ENCODE assay signal across 8 cellular contexts in genomic region chr16:30351586-30352419, GRCh38. TPM values are rescaled to one million over a fixed set of nuclear protein-coding genes. Genes with fewer than 3 reads are reported as not detected.
DNase-seq lines count a peak whose midpoint lies in the region; ATAC-seq, FAIRE-seq and TF ChIP-seq lines count a peak whose summit lies in the region.

No MANE protein-coding gene starts in this region.

- H3K9me3 ChIP-seq in left ventricle myocardium inferior (replicated peaks) = no peaks in the 10 kb centered on the region
- no peaks in the 10 kb centered on the region for H3K9me3 ChIP-seq in skeletal muscle satellite cell (replicated peaks; ENCODE audit: low read length)
- no peaks in the 10 kb centered on the region for H3K9me3 ChIP-seq in Caco-2

- no peak overlapping the region for H3K4me3 Mint-ChIP-seq in activated naive CD8-positive, alpha-beta T cell treated with anti-CD3 and anti-CD28 coated beads, Interleukin-2, amount 50 U/mL, for 24 hours
- H3K4me3 Mint-ChIP-seq in Caco-2 (ENCODE audit: unreplicated experiment) = no peak overlapping the region

- peak overlapping the region; percentile 33 for H3K9ac ChIP-seq in skeletal muscle satellite cell (ENCODE audit: low read depth, low read length)

- no peaks in the 10 kb centered on the region for H3K9me3 Mint-ChIP-seq in activated naive CD8-positive, alpha-beta T cell treated with anti-CD3 and anti-CD28 coated beads, Interleukin-2, amount 50 U/mL, for 24 hours
- H3K9me3 Mint-ChIP-seq in Caco-2 (ENCODE audit: unreplicated experiment) = no peaks in the 10 kb centered on the region

- H3K4me3 ChIP-seq in left ventricle myocardium inferior (no peak overlapping the region), skeletal muscle satellite cell (ENCODE audit: low read length) (no peak overlapping the region), Caco-2 (ENCODE audit: low read depth, low read length) (no peak overlapping the region)

- peaks cover 47% of the 10 kb centered on the region for H3K36me3 ChIP-seq in left ventricle myocardium inferior
- H3K36me3 ChIP-seq in skeletal muscle satellite cell (ENCODE audit: insufficient read depth, low read length) = peaks cover 40% of the 10 kb centered on the region
- peaks cover 3% of the 10 kb centered on the region; the same call in 1 of the 2 replicates for H3K36me3 ChIP-seq in Caco-2 (ENCODE audit: control insufficient read depth, insufficient read depth, low read length)

- H3K27me3 Mint-ChIP-seq in activated naive CD8-positive, alpha-beta T cell treated with anti-CD3 and anti-CD28 coated beads, Interleukin-2, amount 50 U/mL, for 24 hours = no peaks in the 10 kb centered on the region
- no peaks in the 10 kb centered on the region for H3K27me3 Mint-ChIP-seq in Caco-2 (ENCODE audit: insufficient read depth, unreplicated experiment)

- peaks cover 42% of the 10 kb centered on the region for H3K36me3 Mint-ChIP-seq in activated naive CD8-positive, alpha-beta T cell treated with anti-CD3 and anti-CD28 coated beads, Interleukin-2, amount 50 U/mL, for 24 hours (ENCODE audit: low read depth)
- H3K36me3 Mint-ChIP-seq in Caco-2 (ENCODE audit: insufficient read depth, unreplicated experiment) = peaks cover 64% of the 10 kb centered on the region

- TF ChIP-seq CTCF in left ventricle myocardium inferior (IDR thresholded peaks at IDR 0.05; ENCODE audit: borderline replicate concordance) = no peak
- no peak for TF ChIP-seq CTCF in Caco-2 (IDR thresholded peaks at IDR 0.05; ENCODE audit: insufficient read depth in 1 of 2, low read depth in 1 of 2, low read length in 1 of 2, severe bottlenecking in 1 of 2, unreplicated experiment in 1 of 2)

- H3K4me1 ChIP-seq in left ventricle myocardium inferior (peaks cover 55% of the 10 kb centered on the region), skeletal muscle satellite cell (ENCODE audit: control insufficient read depth, insufficient read depth, low read length) (peaks cover 41% of the 10 kb centered on the region), Caco-2 (peaks cover 5% of the 10 kb centered on the region; the same call in 1 of the 2 replicates)

- no TSS peak for BruUV-seq in Caco-2 (replicated peaks; lab: Mats Ljungman, UMichigan)

- TF ChIP-seq POLR2A in H54 (IDR thresholded peaks at IDR 0.05; ENCODE audit: low read depth, low read length) = no peak

- H3K4me1 Mint-ChIP-seq in activated naive CD8-positive, alpha-beta T cell treated with anti-CD3 and anti-CD28 coated beads, Interleukin-2, amount 50 U/mL, for 24 hours = peaks cover 53% of the 10 kb centered on the region
- peaks cover 6% of the 10 kb centered on the region for H3K4me1 Mint-ChIP-seq in Caco-2 (ENCODE audit: low read depth, unreplicated experiment)

- FAIRE-seq in H54 (lab: Jason Lieb, UNC) = peak; percentile 90

- H3K27ac ChIP-seq in left ventricle myocardium inferior (replicated peaks) = peak overlapping the region; percentile 74

- ATAC-seq in activated naive CD8-positive, alpha-beta T cell treated with anti-CD3 and anti-CD28 coated beads, Interleukin-2, amount 50 U/mL, for 24 hours = no peak
- ATAC-seq in HG03342 (IDR thresholded peaks at IDR 0.05; ENCODE audit: unreplicated experiment) = no peak
- ATAC-seq in GM18511 (IDR thresholded peaks at IDR 0.05; ENCODE audit: unreplicated experiment) = no peak

- intact Hi-C loops in left ventricle myocardium inferior (cut with micrococcal nuclease) = no loop called here
- intact Hi-C loops in Caco-2 (cut with micrococcal nuclease; ENCODE audit: unreplicated experiment) = no loop called here

- H3K27me3 ChIP-seq in left ventricle myocardium inferior (ENCODE audit: low read depth) (no peaks in the 10 kb centered on the region), skeletal muscle satellite cell (ENCODE audit: control insufficient read depth, insufficient read depth, low read length) (no peaks in the 10 kb centered on the region), Caco-2 (replicated peaks; ENCODE audit: control insufficient read depth, insufficient read depth, low read length) (no peaks in the 10 kb centered on the region)

- H3K4me2 ChIP-seq in skeletal muscle satellite cell (ENCODE audit: low read length) = peak overlapping the region; percentile 60

- CTCF ChIA-PET in Caco-2 (lab: Charles Lee) = no interaction called here

- peak; percentile 57 for DNase-seq in H54 (ENCODE audit: insufficient read length, low spot score)
- DNase-seq in activated naive CD8-positive, alpha-beta T cell treated with anti-CD3 and anti-CD28 coated beads, Interleukin-2, amount 50 U/mL, for 24 hours = no peak
- peak; percentile 76 for DNase-seq in left ventricle myocardium inferior
- DNase-seq in NCI-H2081 treated with DMSO at 0.1 percent for 48 hours (lab: John Stamatoyannopoulos, UW) = no peak
- DNase-seq in Caco-2 = no peak

- H3K27ac Mint-ChIP-seq in activated naive CD8-positive, alpha-beta T cell treated with anti-CD3 and anti-CD28 coated beads, Interleukin-2, amount 50 U/mL, for 24 hours = peak overlapping the region; percentile 87
- H3K27ac Mint-ChIP-seq in Caco-2 (ENCODE audit: unreplicated experiment) = no peak overlapping the region

- POLR2A ChIA-PET in Caco-2 (lab: Charles Lee) = no interaction called here

RNA-seq across cellular contexts. Expression of gene CD2BP2, which starts 3.3 kb away (rescaled TPM):
- total RNA-seq in left ventricle myocardium inferior (29.8 TPM), Caco-2 (2022) (50.1 and 51.8 TPM in 2 replicates)
- total RNA-seq in skeletal muscle satellite cell (2012; rRNA removed) = 19.9 and 24.8 TPM in 2 replicates

RNA-seq across cellular contexts. Expression of gene TBC1D10B, which starts 18.5 kb away (rescaled TPM):
- total RNA-seq in left ventricle myocardium inferior (23.3 TPM), Caco-2 (2022) (36.9 and 40.5 TPM in 2 replicates)
- 37.8 and 50.5 TPM in 2 replicates for total RNA-seq in skeletal muscle satellite cell (2012; rRNA removed)

RNA-seq across cellular contexts. Expression of gene MYL11, which starts 22.8 kb away (rescaled TPM):
- total RNA-seq in left ventricle myocardium inferior (not detected), Caco-2 (2022) (2.7 and 2.9 TPM in 2 replicates)
- total RNA-seq in skeletal muscle satellite cell (2012; rRNA removed) = 0.51 and 137 TPM in 2 replicates

RNA-seq across cellular contexts. Expression of gene SEPTIN1, which starts 30.6 kb away (rescaled TPM):
- 1.3 TPM for total RNA-seq in left ventricle myocardium inferior
- not detected in 2 replicates for total RNA-seq in skeletal muscle satellite cell (2012; rRNA removed)
- total RNA-seq in Caco-2 (2022) = 0.21 and 0.34 TPM in 2 replicates

RNA-seq across cellular contexts. Expression of gene ZNF48, which starts 43.4 kb away (rescaled TPM):
- 5.0 TPM for total RNA-seq in left ventricle myocardium inferior
- total RNA-seq in skeletal muscle satellite cell (2012; rRNA removed) = 4.6 and 7.0 TPM in 2 replicates
- 12.8 and 13.4 TPM in 2 replicates for total RNA-seq in Caco-2 (2022)

Comparison
In these comparisons a context has a peak if more than half of its experiments do, and no peak if none do; other contexts are left out.
1. DNase-seq: peak in H54 (single experiment) and left ventricle myocardium inferior (single experiment); none in activated naive CD8-positive, alpha-beta T cell treated with anti-CD3 and anti-CD28 coated beads, Interleukin-2, amount 50 U/mL, for 24 hours (single experiment), NCI-H2081 treated with DMSO at 0.1 percent for 48 hours (single experiment) and Caco-2 (0 of 2).